Comparison of ENCODE assay signal across 28 cellular contexts in the genomic region with DNA sequence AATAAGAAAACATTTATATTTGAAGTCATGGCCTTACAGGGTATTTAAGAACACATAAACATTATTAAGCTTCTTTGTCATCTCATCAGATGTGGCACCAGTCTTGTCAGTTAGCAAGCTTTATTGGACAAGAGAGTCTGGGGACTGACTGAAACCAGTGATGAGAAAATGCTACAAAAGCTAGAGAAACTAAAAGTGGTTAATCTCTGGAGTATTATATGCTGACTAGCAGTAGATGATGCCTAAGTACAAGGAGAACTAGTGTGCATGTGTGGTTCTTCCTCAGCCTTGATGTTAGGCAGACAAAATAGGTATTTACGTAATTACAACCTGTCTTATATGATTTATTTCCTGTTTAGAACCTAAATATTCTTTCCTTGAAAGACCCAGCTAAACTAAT.
"Had no signal": no experiment of that assay in that cellular context is flagged by ENCODE, and none has a peak within 500 bp of the region (broad histone marks: within the 10 kb centered on the region; RNA-seq: fewer than 3 reads in every experiment).

No MANE protein-coding gene starts in this region.

- H3K4me1 ChIP-seq: Peyer's patch, SJCRH30 had no signal

- ATAC-seq: K562, Right ventricle myocardium inferior, SK-N-SH treated with all-trans-retinoic acid at 6 μM for 48 hours, T-helper 17 cell had no signal

- H2AFZ ChIP-seq: PC-9 had no signal

- H3K4me3 Mint-ChIP-seq: IgD-negative memory B cell, T-helper 17 cell had no signal

- H3K36me3 Mint-ChIP-seq: IgD-negative memory B cell had no signal

- H3K27me3 ChIP-seq: Peyer's patch had no signal

- H3K9ac ChIP-seq: KMS-11 had no signal

- H3K27me3 Mint-ChIP-seq: IgD-negative memory B cell, T-helper 17 cell had no signal

- H3K4me1 Mint-ChIP-seq: IgD-negative memory B cell, T-helper 17 cell had no signal

- H3K27ac ChIP-seq: HL-60, KMS-11, PC-9, Peyer's patch, SJCRH30 had no signal

- DNase-seq: Kasumi-1, NCI-H1092, NCI-H1105 treated with DMSO at 0.1 percent for 48 hours, NCI-H1417 treated with DMSO at 0.1 percent for 48 hours, NCI-H146, NCI-H187, NCI-H2029, NCI-H2081 treated with DMSO at 0.1 percent for 48 hours, NCI-H2171, NCI-H226, NCI-H446, NCI-H510A, NCI-H524 treated with DMSO at 0.1 percent for 48 hours, NCI-H69, NCI-H774, OCI-M1, PC-9, Peyer's patch, SHP77 treated with DMSO at 0.1 percent for 48 hours, SJCRH30, T-helper 1 cell, T-helper 17 cell had no signal

- H3K36me3 ChIP-seq: Peyer's patch, SJCRH30 had no signal

- H3K4me3 ChIP-seq: K562, PC-9, Peyer's patch, SJCRH30 had no signal

- H3K27ac Mint-ChIP-seq: T-helper 17 cell had no signal

- H3K9me3 ChIP-seq: Peyer's patch, SJCRH30 had no signal

- H3K4me2 ChIP-seq: KMS-11, PC-9 had no signal
